8 cellular contexts compared by ENCODE assay signal in the genomic region with DNA sequence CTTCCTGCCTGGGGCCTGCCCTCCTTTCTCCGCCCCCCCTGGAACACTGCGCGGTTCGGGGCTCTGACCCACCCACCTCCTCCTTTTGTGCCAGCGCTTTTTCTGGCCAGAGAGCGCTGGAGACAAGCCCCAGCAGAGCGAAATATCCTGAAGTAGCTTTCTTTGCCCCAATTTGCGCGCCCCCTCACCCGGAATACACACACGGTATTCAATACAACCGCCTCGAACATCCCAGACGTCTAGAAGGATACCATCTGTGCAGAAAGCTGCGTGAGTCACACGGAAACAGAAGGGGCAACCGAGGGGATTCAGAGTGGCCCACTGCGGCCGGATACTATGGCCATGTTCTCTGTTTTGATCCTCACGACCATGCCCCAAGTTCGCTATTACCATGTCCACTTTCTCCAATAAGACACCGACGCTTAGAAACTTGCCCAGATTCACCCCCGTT. TPM values are rescaled to one million over a fixed set of nuclear protein-coding genes. Genes with fewer than 3 reads are reported as not detected.
A peak's percentile ranks its signal among the peaks of the same experiment; 100 is the strongest.
DNase-seq lines count a peak whose midpoint lies in the region; ATAC-seq and TF ChIP-seq lines count a peak whose summit lies in the region.
"Had no signal": no experiment of that assay in that cellular context is flagged by ENCODE, and none has a peak within 500 bp of the region (broad histone marks: within the 10 kb centered on the region; RNA-seq: fewer than 3 reads in every experiment).

No MANE protein-coding gene starts in this region.

- H3K4me3 ChIP-seq in HUES64 (ENCODE audit: low read length), result peak overlapping the region; percentile 65
- H3K4me3 ChIP-seq in astrocyte of the spinal cord (ENCODE audit: low read depth, low read length), result peak overlapping the region; percentile 60
- H3K4me3 ChIP-seq in iPS-18a (ENCODE audit: low read length), result peak overlapping the region; percentile 61
- H3K4me3 ChIP-seq in spleen, result peak overlapping the region in 6 of 8 donors; percentile 17 to 59 (median 26)

- DNase-seq in astrocyte of the spinal cord (ENCODE audit: low read depth, low spot score), result peak; percentile 52
- no peak for DNase-seq in spleen
- DNase-seq in RKO (ENCODE audit: low spot score), result no peak
- DNase-seq: NCI-H1417 treated with DMSO at 0.1 percent for 48 hours had no signal

- H3K27ac ChIP-seq in HUES64 (ENCODE audit: low read depth, low read length) (no peak overlapping the region), iPS-18a (ENCODE audit: low read length) (no peak overlapping the region), spleen (no peak overlapping the region)

- in situ Hi-C loops in astrocyte of the spinal cord (cut with HindIII; ENCODE audit: low sequenced_read_pairs), result no loop called here

- no peak for TF ChIP-seq CTCF in astrocyte of the spinal cord (IDR thresholded peaks at IDR 0.05; ENCODE audit: low read depth, low read length)
- TF ChIP-seq CTCF in spleen (IDR thresholded peaks at IDR 0.05 in 8 of 11, conservative IDR thresholded peaks at IDR 0.05 in 3 of 11), result no peak

- no peak for TF ChIP-seq POLR2A in spleen (IDR thresholded peaks at IDR 0.05)

- H3K36me3 ChIP-seq in HUES64 (ENCODE audit: insufficient read depth, low read length), result no peaks in the 10 kb centered on the region
- H3K36me3 ChIP-seq in iPS-18a (ENCODE audit: control insufficient read depth, low read depth, low read length), result no peaks in the 10 kb centered on the region
- H3K36me3 ChIP-seq in spleen, result no peaks in the 10 kb centered on the region

- H3K9me3 ChIP-seq in HUES64 (ENCODE audit: insufficient read depth, low read depth, low read length), result no peaks in the 10 kb centered on the region
- H3K9me3 ChIP-seq in iPS-18a (ENCODE audit: control insufficient read depth, low read depth, low read length), result peaks cover 13% of the 10 kb centered on the region
- H3K9me3 ChIP-seq in spleen, result no peaks in the 10 kb centered on the region

- H3K9ac ChIP-seq in HUES64 (ENCODE audit: low read depth, low read length), result peak overlapping the region; percentile 64; the same call in 1 of the 2 replicates
- no peak overlapping the region for H3K9ac ChIP-seq in iPS-18a (ENCODE audit: low read length)

- no peak for ATAC-seq in GM21381 (IDR thresholded peaks at IDR 0.05; ENCODE audit: unreplicated experiment)
- no peak for ATAC-seq in GM21529 (IDR thresholded peaks at IDR 0.05; ENCODE audit: unreplicated experiment)

- intact Hi-C loops in spleen (cut with DNase I; ENCODE audit: low total_unique reads), result no loop called here

- H3K4me1 ChIP-seq in HUES64 (ENCODE audit: insufficient read depth, low read length) (peaks cover 7% of the 10 kb centered on the region; the same call in 1 of the 2 replicates), iPS-18a (ENCODE audit: control insufficient read depth, low read depth, low read length) (no peaks in the 10 kb centered on the region), spleen (peaks cover 0 to 15% (median 6%) of the 10 kb centered on the region in 6 donors)

- WGBS in HUES64, result 11% methylated on average over 24 of the region's 24 CpGs
- 9 to 50% (median 19%) methylated on average over 9 to 24 of the region's 24 CpGs for whole genome bisulfite sequencing in spleen, 5 donors

- peaks cover 44% of the 10 kb centered on the region for H3K27me3 ChIP-seq in HUES64 (ENCODE audit: insufficient read depth, low read length)
- peaks cover 39% of the 10 kb centered on the region for H3K27me3 ChIP-seq in iPS-18a (ENCODE audit: control insufficient read depth, insufficient read depth, low read length)
- H3K27me3 ChIP-seq in spleen (replicated peaks in 1 of 7), result peaks cover 0 to 81% (median 24%) of the 10 kb centered on the region in 7 donors

RNA-seq across cellular contexts. Expression of gene SRPX, which starts 0.3 kb away (rescaled TPM):
- polyA plus RNA-seq in HUES64 (2013, experiment 1 of 2), result 4.1 TPM
- 5.8 TPM for polyA plus RNA-seq in HUES64 (2013, experiment 2 of 2)
- 1 to 10 TPM; 1.3 to 4.9 (median 1.8) TPM for total RNA-seq in spleen
- polyA plus RNA-seq in spleen, result 10 to 100 TPM in 1 of 3 donors, 1 to 10 TPM in 1, under 1 TPM in 1; 0.50 to 10.3 (median 4.1) TPM
